ENCODE assay signal across 24 cellular contexts in the genomic region with DNA sequence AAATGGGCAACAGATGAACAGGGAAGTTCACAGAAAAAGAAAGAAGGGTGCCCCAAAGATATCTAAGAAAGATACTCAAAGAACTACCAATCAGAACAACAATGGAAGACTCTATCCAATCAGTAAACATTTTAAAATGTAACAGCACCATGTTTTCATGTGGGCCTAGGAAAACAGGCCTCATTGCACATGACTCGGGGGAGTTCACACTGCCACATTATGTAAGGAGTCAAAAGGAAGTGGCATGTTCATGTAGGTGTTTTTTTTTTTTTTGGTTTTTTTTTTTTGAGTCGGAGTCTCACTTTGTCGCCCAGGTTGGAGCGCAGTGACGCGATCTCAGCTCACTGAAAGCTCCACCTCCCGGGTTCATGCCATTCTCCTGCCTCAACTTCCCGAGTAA.
"Had no signal": no experiment of that assay in that cellular context is flagged by ENCODE, and none has a peak within 500 bp of the region (broad histone marks: within the 10 kb centered on the region; RNA-seq: fewer than 3 reads in every experiment).

No MANE protein-coding gene starts in this region.

- DNase-seq: activated CD4-positive, alpha-beta T cell treated with anti-CD3 and anti-CD28 coated beads for 4 hours; activated CD4-positive, alpha-beta T cell treated with anti-CD3 and anti-CD28 coated beads, Interleukin-2, amount 50 U/mL, for 48 hours; activated effector memory CD4-positive, alpha-beta T cell treated with anti-CD3 and anti-CD28 coated beads, Interleukin-2, amount 50 U/mL, for 16 hours; activated naive CD4-positive, alpha-beta T cell treated with anti-CD3 and anti-CD28 coated beads, Interleukin-2, amount 10 ng/mL, durations not matched to agents 7 days and 5 days; activated T-cell treated with anti-CD3 and anti-CD28 coated beads, Interleukin-2, amount 50 U/mL, for 72 hours; adrenal gland; central memory CD4-positive, alpha-beta T cell; dermis blood vessel endothelial cell; effector CD8-positive, alpha-beta T cell; foreskin keratinocyte; lower lobe of right lung; naive B cell; retina; sigmoid colon; stimulated activated CD4-positive, alpha-beta T cell treated with anti-CD3 and anti-CD28 coated beads, Interleukin-15, amount 100 ng/mL, for 24 hours; stimulated activated CD8-positive, alpha-beta memory T cell treated with anti-CD3 and anti-CD28 coated beads, Interleukin-4, amount 100 ng/mL, for 48 hours; stimulated activated naive CD8-positive, alpha-beta T cell treated with anti-CD3 and anti-CD28 coated beads, Interleukin-15, Interleukin-2, amounts not matched to agents 100 U/mL and 50 U/mL, for 24 hours; T-helper 1 cell; T-helper 9 cell; upper lobe of right lung had no signal

- H3K27me3 Mint-ChIP-seq: activated naive CD4-positive, alpha-beta T cell treated with anti-CD3 and anti-CD28 coated beads, Interleukin-2, amount 10 ng/mL, durations not matched to agents 7 days and 5 days; naive B cell; progenitor cell of endocrine pancreas had no signal

- H3K4me3 Mint-ChIP-seq: activated naive CD4-positive, alpha-beta T cell treated with anti-CD3 and anti-CD28 coated beads, Interleukin-2, amount 10 ng/mL, durations not matched to agents 7 days and 5 days; activated T-cell treated with anti-CD3 and anti-CD28 coated beads, Interleukin-2, amount 50 U/mL, for 72 hours; naive B cell had no signal

- H3K4me3 ChIP-seq: adrenal gland, ascending aorta, lower lobe of right lung, sigmoid colon, smooth muscle cell, upper lobe of right lung had no signal

- H3K9me3 Mint-ChIP-seq: activated naive CD4-positive, alpha-beta T cell treated with anti-CD3 and anti-CD28 coated beads, Interleukin-2, amount 10 ng/mL, durations not matched to agents 7 days and 5 days; activated T-cell treated with anti-CD3 and anti-CD28 coated beads, Interleukin-2, amount 50 U/mL, for 72 hours; naive B cell had no signal

- H3K27ac Mint-ChIP-seq: activated naive CD4-positive, alpha-beta T cell treated with anti-CD3 and anti-CD28 coated beads, Interleukin-2, amount 10 ng/mL, durations not matched to agents 7 days and 5 days; activated T-cell treated with anti-CD3 and anti-CD28 coated beads, Interleukin-2, amount 50 U/mL, for 72 hours; progenitor cell of endocrine pancreas had no signal

- ATAC-seq: activated T-cell treated with anti-CD3 and anti-CD28 coated beads, Interleukin-2, amount 50 U/mL, for 72 hours; foreskin keratinocyte; left lobe of liver; lower lobe of right lung; stimulated activated naive CD8-positive, alpha-beta T cell treated with anti-CD3 and anti-CD28 coated beads, Interleukin-15, Interleukin-2, amounts not matched to agents 100 U/mL and 50 U/mL, for 24 hours; upper lobe of right lung had no signal
